Comparison of ENCODE assay signal across 13 cellular contexts in the genomic region with DNA sequence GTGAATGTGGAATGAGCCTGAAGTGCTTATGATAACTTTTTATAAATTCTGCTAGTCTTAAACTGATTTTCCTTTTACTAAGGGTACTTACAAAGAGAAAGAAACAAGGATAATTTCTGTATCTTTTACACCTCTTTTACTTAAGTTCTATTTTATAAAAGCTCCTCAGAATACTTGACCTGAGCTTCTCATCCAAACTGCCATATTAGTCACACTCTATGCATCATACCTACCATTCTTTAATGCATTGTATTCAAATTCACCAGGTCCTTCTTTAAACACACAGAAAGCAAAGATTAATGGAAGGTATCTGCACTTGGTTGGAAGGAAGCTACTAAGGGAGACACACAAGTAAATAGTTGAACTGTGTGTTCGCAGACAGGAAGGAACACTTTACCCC. TPM values are rescaled to one million over a fixed set of nuclear protein-coding genes. Genes with fewer than 3 reads are reported as not detected.
A peak's percentile ranks its signal among the peaks of the same experiment; 100 is the strongest.
DNase-seq lines count a peak whose midpoint lies in the region; TF ChIP-seq lines count a peak whose summit lies in the region.
"Had no signal": no experiment of that assay in that cellular context is flagged by ENCODE, and none has a peak within 500 bp of the region (broad histone marks: within the 10 kb centered on the region; RNA-seq: fewer than 3 reads in every experiment).

No MANE protein-coding gene starts in this region.

- H4K20me1 ChIP-seq in mammary epithelial cell (ENCODE audit: insufficient read depth, low read length) = no peaks in the 10 kb centered on the region
- H4K20me1 ChIP-seq: BLaER1 treated with 17β-estradiol and CSF1 and Interleukin-3, amounts not matched to agents 10 nM and 100 nM had no signal

- H3K27me3 ChIP-seq in mammary epithelial cell (ENCODE audit: insufficient read depth, low read length) (peaks cover 5% of the 10 kb centered on the region), breast epithelium (no peaks in the 10 kb centered on the region), mesendoderm (ENCODE audit: insufficient read depth, low read length, poor library complexity) (no peaks in the 10 kb centered on the region)
- H3K27me3 ChIP-seq: BLaER1 treated with 17β-estradiol and CSF1 and Interleukin-3, amounts not matched to agents 10 nM and 100 nM had no signal

- no peak for TF ChIP-seq POLR2A in breast epithelium (IDR thresholded peaks at IDR 0.05)

- dilution Hi-C loops in mammary epithelial cell (cut with HindIII; ENCODE audit: low sequenced_read_pairs) = no loop called here

- no peak for TF ChIP-seq CTCF in mammary epithelial cell (conservative IDR thresholded peaks at IDR 0.05 in 1 of 2, IDR thresholded peaks at IDR 0.05 in 1 of 2; ENCODE audit: extremely low read depth in 1 of 2, insufficient read depth in 1 of 2, low read depth in 1 of 2, low read length in 2 of 2)
- TF ChIP-seq CTCF in breast epithelium (IDR thresholded peaks at IDR 0.05) = no peak

- in situ Hi-C loops in mammary epithelial cell (cut with MboI; ENCODE audit: low sequenced_read_pairs in 2 of 2) = no loop called here

- H3K36me3 ChIP-seq in mammary epithelial cell (ENCODE audit: insufficient read depth, low read length) = no peaks in the 10 kb centered on the region
- no peaks in the 10 kb centered on the region for H3K36me3 ChIP-seq in breast epithelium
- no peaks in the 10 kb centered on the region for H3K36me3 ChIP-seq in mesendoderm (ENCODE audit: control insufficient read depth, insufficient read depth, low read length)

- no peaks in the 10 kb centered on the region for H3K79me1 ChIP-seq in mesendoderm (ENCODE audit: low read length)

- no peak overlapping the region for H2BK120ac ChIP-seq in mesendoderm (ENCODE audit: low read depth, low read length)

- H3K4me3 ChIP-seq in mammary epithelial cell (replicated peaks in 1 of 3; ENCODE audit: insufficient read depth in 1 of 3, low read depth in 2 of 3, low read length in 3 of 3) = no peak overlapping the region
- H3K4me3 ChIP-seq in breast epithelium = no peak overlapping the region
- no peak overlapping the region for H3K4me3 ChIP-seq in mesendoderm (ENCODE audit: low read length)
- H3K4me3 ChIP-seq: BLaER1 treated with 17β-estradiol and CSF1 and Interleukin-3, amounts not matched to agents 10 nM and 100 nM had no signal

- H2BK5ac ChIP-seq in mesendoderm (ENCODE audit: low read length) = no peak overlapping the region

- no peak overlapping the region for H2AFZ ChIP-seq in mammary epithelial cell (ENCODE audit: low read depth, low read length)

- H4K8ac ChIP-seq in mesendoderm (ENCODE audit: low read depth, low read length) = no peak overlapping the region

- no peak overlapping the region for H3K18ac ChIP-seq in mesendoderm (ENCODE audit: low read length)

- 100% methylated on average over 1 of the region's 1 CpG for WGBS in mammary epithelial cell (ENCODE audit: low coverage, missing lambda C conversion rate)
- WGBS in mesendoderm (ENCODE audit: extremely low coverage, insufficient coverage, low lambda C conversion rate) = no CpG with 5 or more reads among the region's 1 CpG

- no peak overlapping the region for H2AK5ac ChIP-seq in mesendoderm (ENCODE audit: low read length)

- DNase-seq in mammary epithelial cell (peak; percentile 16), breast epithelium (ENCODE audit: low spot score in 2 of 2) (no peak), dermis blood vessel endothelial cell (peak; percentile 4), mesendoderm (peak; percentile 28), NCI-H2227 treated with DMSO at 0.1 percent for 48 hours (lab: John Stamatoyannopoulos, UW) (no peak), NCI-H774 (lab: John Stamatoyannopoulos, UW) (no peak)
- DNase-seq in activated CD8-positive, alpha-beta memory T cell treated with anti-CD3 and anti-CD28 coated beads for 24 hours = no peak
- DNase-seq: ACHN; CD4-positive, CD25-positive, alpha-beta regulatory T cell; DMS53 had no signal

- no TSS peak for BruUV-seq in mammary epithelial cell (replicated peaks; lab: Mats Ljungman, UMichigan)

- no peak overlapping the region for H2BK15ac ChIP-seq in mesendoderm (replicated peaks; ENCODE audit: low read depth)

- no peak overlapping the region for H3K4me2 ChIP-seq in mammary epithelial cell (ENCODE audit: insufficient read depth, low read depth, low read length)
- no peak overlapping the region for H3K4me2 ChIP-seq in mesendoderm (ENCODE audit: low read length)
- H3K4me2 ChIP-seq: BLaER1 treated with 17β-estradiol and CSF1 and Interleukin-3, amounts not matched to agents 10 nM and 100 nM had no signal

- intact Hi-C loops in mammary epithelial cell (cut with micrococcal nuclease) (no loop called here), breast epithelium (cut with DNase I; ENCODE audit: low total_unique reads) (no loop called here)

- H3K4ac ChIP-seq in mesendoderm (ENCODE audit: low read depth, low read length) = no peak overlapping the region

- no peak overlapping the region for H3K23ac ChIP-seq in mesendoderm (ENCODE audit: low read length)

- H3K9ac ChIP-seq in mammary epithelial cell (ENCODE audit: insufficient read depth, low read length) (no peak overlapping the region), mesendoderm (ENCODE audit: low read length) (no peak overlapping the region)
- H3K9ac ChIP-seq: BLaER1 treated with 17β-estradiol and CSF1 and Interleukin-3, amounts not matched to agents 10 nM and 100 nM had no signal

- H3K4me1 ChIP-seq in mammary epithelial cell (ENCODE audit: insufficient read depth, low read length) = no peaks in the 10 kb centered on the region
- no peaks in the 10 kb centered on the region for H3K4me1 ChIP-seq in breast epithelium
- no peaks in the 10 kb centered on the region for H3K4me1 ChIP-seq in mesendoderm (ENCODE audit: control insufficient read depth, low read depth, low read length)

- H3K27ac ChIP-seq in mammary epithelial cell (ENCODE audit: insufficient read depth, low read depth, low read length) = no peak overlapping the region
- H3K27ac ChIP-seq in breast epithelium = no peak overlapping the region
- no peak overlapping the region for H3K27ac ChIP-seq in mesendoderm (ENCODE audit: low read depth, low read length)
- H3K27ac ChIP-seq: 22Rv1; BLaER1 treated with 17β-estradiol and CSF1 and Interleukin-3, amounts not matched to agents 10 nM and 100 nM; HL-60 had no signal

- no peak overlapping the region for H3K56ac ChIP-seq in mesendoderm (ENCODE audit: low read length)

- no peaks in the 10 kb centered on the region for H3K9me3 ChIP-seq in mammary epithelial cell (replicated peaks; ENCODE audit: insufficient read depth, low read length)
- H3K9me3 ChIP-seq in breast epithelium = no peaks in the 10 kb centered on the region

- no peaks in the 10 kb centered on the region for H3K79me2 ChIP-seq in mammary epithelial cell (ENCODE audit: insufficient read depth, low read length)
- no peaks in the 10 kb centered on the region for H3K79me2 ChIP-seq in mesendoderm (ENCODE audit: control insufficient read depth, insufficient read depth, low read length)

- no peak overlapping the region for H4K5ac ChIP-seq in mesendoderm (ENCODE audit: low read length)

- CTCF ChIA-PET in mammary epithelial cell (lab: Charles Lee; ENCODE audit: low non-redundant PET) = no interaction called here

RNA-seq across cellular contexts. Expression of gene TOPAZ1, which starts 1.6 kb away (rescaled TPM):
- total RNA-seq in mammary epithelial cell (not detected), breast epithelium (not detected), dermis blood vessel endothelial cell (not detected in 2 replicates)
- polyA plus RNA-seq in mammary epithelial cell = not detected
- polyA minus RNA-seq in mammary epithelial cell = not detected
- polyA plus RNA-seq in mesendoderm (2013, experiment 1 of 2) = not detected
- not detected for polyA plus RNA-seq in mesendoderm (2013, experiment 2 of 2)
- total RNA-seq: CD4-positive, CD25-positive, alpha-beta regulatory T cell had no signal
- polyA plus RNA-seq: CD4-positive, CD25-positive, alpha-beta regulatory T cell had no signal

Comparison
In these comparisons a context has a peak if more than half of its experiments do, and no peak if none do; other contexts are left out.
1. DNase-seq: peak in mammary epithelial cell (single experiment), dermis blood vessel endothelial cell (single experiment) and mesendoderm (single experiment); none in breast epithelium (0 of 2), NCI-H2227 treated with DMSO at 0.1 percent for 48 hours (single experiment), NCI-H774 (single experiment) and activated CD8-positive, alpha-beta memory T cell treated with anti-CD3 and anti-CD28 coated beads for 24 hours (single experiment).